Comparison of ENCODE assay signal across 8 cellular contexts in genomic region chr14:105021656-105022275, GRCh38. TPM values are rescaled to one million over a fixed set of nuclear protein-coding genes. Genes with fewer than 3 reads are reported as not detected.
DNase-seq lines count a peak whose midpoint lies in the region; ATAC-seq and TF ChIP-seq lines count a peak whose summit lies in the region.

No MANE protein-coding gene starts in this region.

- H3K27ac ChIP-seq in HL-60 (replicated peaks) (peak overlapping the region; percentile 80), Panc1 (ENCODE audit: low read length) (peak overlapping the region; percentile 99), brain microvascular endothelial cell (peak overlapping the region; percentile 85)

- BruUV-seq in Panc1 (replicated peaks; lab: Mats Ljungman, UMichigan): TSS peak; percentile 95

- peak overlapping the region; percentile 67 for H3K4me3 ChIP-seq in HL-60 (replicated peaks; ENCODE audit: insufficient read depth, low read length)
- H3K4me3 ChIP-seq in Panc1 (ENCODE audit: low read depth in 2 of 2, low read length in 2 of 2): peak overlapping the region; percentile 71 to 86
- H3K4me3 ChIP-seq in brain microvascular endothelial cell (ENCODE audit: low read depth, low read length): peak overlapping the region; percentile 71
- peak overlapping the region; percentile 47 for H3K4me3 ChIP-seq in kidney epithelial cell (ENCODE audit: low read depth, low read length)

- no peak for ATAC-seq in Panc1
- no peak for ATAC-seq in HG03469 (IDR thresholded peaks at IDR 0.05; ENCODE audit: unreplicated experiment)
- ATAC-seq in HG03025 (IDR thresholded peaks at IDR 0.05; ENCODE audit: low FRiP score, unreplicated experiment): no peak

- in situ Hi-C loops in Panc1 (cut with HindIII; ENCODE audit: low pct_unique_long_range_greater_than_20kb, low sequenced_read_pairs) (no loop called here), brain microvascular endothelial cell (cut with HindIII; ENCODE audit: low pct_ligation_motif_present, low sequenced_read_pairs) (no loop called here)

- H3K4me1 ChIP-seq in Panc1 (ENCODE audit: control insufficient read depth, insufficient read depth, low read length): peaks cover 40% of the 10 kb centered on the region

- intact Hi-C loops in Panc1 (cut with micrococcal nuclease; ENCODE audit: unreplicated experiment): no loop called here

- CTCF ChIA-PET in Panc1 (lab: Charles Lee): interaction anchor here (0.6 kb wide), 2 partner anchors 12 to 24 kb away, joined by 3 to 4 read pairs; no protein-coding TSS in a partner anchor

- no peaks in the 10 kb centered on the region for H3K9me3 ChIP-seq in Panc1 (ENCODE audit: control insufficient read depth, insufficient read depth, low read depth, low read length)

- POLR2A ChIA-PET in Panc1 (lab: Charles Lee): no interaction called here

- DNase-seq in DMS 273 (lab: John Stamatoyannopoulos, UW; ENCODE audit: unreplicated experiment): peak; percentile 82
- DNase-seq in HL-60 (ENCODE audit: low read depth in 1 of 2, low spot score in 1 of 2): peak; percentile 47 to 61
- DNase-seq in Panc1 (ENCODE audit: low read depth, low spot score): no peak
- no peak for DNase-seq in brain microvascular endothelial cell
- no peak for DNase-seq in kidney epithelial cell (ENCODE audit: low read depth)
- DNase-seq in stimulated activated CD4-positive, alpha-beta T cell treated with anti-CD3 and anti-CD28 coated beads, Interleukin-1b, Interleukin-23, amount 100 ng/mL, for 24 hours (ENCODE audit: low read depth in 4 of 4, low spot score in 1 of 4): peak in 3 of 4 experiments; percentile 12 to 32 (median 25)

- H3K36me3 ChIP-seq in Panc1 (ENCODE audit: control insufficient read depth, insufficient read depth, low read length): peaks cover 7% of the 10 kb centered on the region; the same call in 1 of the 2 replicates
- H3K36me3 ChIP-seq in brain microvascular endothelial cell (replicated peaks): no peaks in the 10 kb centered on the region
- H3K36me3 ChIP-seq in kidney epithelial cell (ENCODE audit: control insufficient read depth, insufficient read depth, low read length): no peaks in the 10 kb centered on the region

- H3K27me3 ChIP-seq in HL-60 (ENCODE audit: insufficient read depth, poor library complexity, severe bottlenecking): no peaks in the 10 kb centered on the region
- no peaks in the 10 kb centered on the region for H3K27me3 ChIP-seq in Panc1 (ENCODE audit: control insufficient read depth, insufficient read depth, low read length)
- no peaks in the 10 kb centered on the region for H3K27me3 ChIP-seq in brain microvascular endothelial cell (replicated peaks)
- no peaks in the 10 kb centered on the region for H3K27me3 ChIP-seq in kidney epithelial cell (ENCODE audit: control insufficient read depth, insufficient read depth, low read length)

- TF ChIP-seq CTCF in HL-60 (IDR thresholded peaks at IDR 0.05; ENCODE audit: insufficient read depth, low read length) (no peak), Panc1 (IDR thresholded peaks at IDR 0.05) (no peak), brain microvascular endothelial cell (IDR thresholded peaks at IDR 0.05; ENCODE audit: low read depth, low read length, missing control alignments) (peak; percentile 23), kidney epithelial cell (IDR thresholded peaks at IDR 0.05; ENCODE audit: insufficient read depth, low read length, poor library complexity, severe bottlenecking) (no peak)

RNA-seq across cellular contexts. Expression of gene CDCA4, which starts 0.9 kb away (rescaled TPM):
- total RNA-seq in Panc1 (2021; ENCODE audit: unreplicated experiment) (39.9 TPM), kidney epithelial cell (33.2 and 34.6 TPM in 2 replicates)
- 32.9 TPM for polyA plus RNA-seq in Panc1 (2012; ENCODE audit: insufficient read length)

RNA-seq across cellular contexts. Expression of gene CLBA1, which starts 36.2 kb away (rescaled TPM):
- total RNA-seq in Panc1 (2021; ENCODE audit: unreplicated experiment) (13.8 TPM), kidney epithelial cell (12.6 and 17.1 TPM in 2 replicates)
- 11.9 TPM for polyA plus RNA-seq in Panc1 (2012; ENCODE audit: insufficient read length)

RNA-seq across cellular contexts. Expression of gene GPR132, which starts 43.5 kb away (rescaled TPM):
- total RNA-seq in Panc1 (2021; ENCODE audit: unreplicated experiment): 0.08 TPM
- 0.15 TPM for polyA plus RNA-seq in Panc1 (2012; ENCODE audit: insufficient read length)
- total RNA-seq in kidney epithelial cell: 1.7 and 1.9 TPM in 2 replicates

RNA-seq across cellular contexts. Expression of gene AHNAK2, which starts 43.6 kb away (rescaled TPM):
- 223 TPM for total RNA-seq in Panc1 (2021; ENCODE audit: unreplicated experiment)
- 148 TPM for polyA plus RNA-seq in Panc1 (2012; ENCODE audit: insufficient read length)
- 121 and 140 TPM in 2 replicates for total RNA-seq in kidney epithelial cell

Comparison
In these comparisons a context has a peak if more than half of its experiments do, and no peak if none do; other contexts are left out.
1. DNase-seq: peak in DMS 273 (single experiment), HL-60 (2 of 2) and stimulated activated CD4-positive, alpha-beta T cell treated with anti-CD3 and anti-CD28 coated beads, Interleukin-1b, Interleukin-23, amount 100 ng/mL, for 24 hours (3 of 4); none in Panc1 (single experiment), brain microvascular endothelial cell (single experiment) and kidney epithelial cell (single experiment).
2. Peak in every context shown above with its lines, with median percentiles within 50 percentile points of each other: H3K27ac ChIP-seq and H3K4me3 ChIP-seq.